In the genomic region with DNA sequence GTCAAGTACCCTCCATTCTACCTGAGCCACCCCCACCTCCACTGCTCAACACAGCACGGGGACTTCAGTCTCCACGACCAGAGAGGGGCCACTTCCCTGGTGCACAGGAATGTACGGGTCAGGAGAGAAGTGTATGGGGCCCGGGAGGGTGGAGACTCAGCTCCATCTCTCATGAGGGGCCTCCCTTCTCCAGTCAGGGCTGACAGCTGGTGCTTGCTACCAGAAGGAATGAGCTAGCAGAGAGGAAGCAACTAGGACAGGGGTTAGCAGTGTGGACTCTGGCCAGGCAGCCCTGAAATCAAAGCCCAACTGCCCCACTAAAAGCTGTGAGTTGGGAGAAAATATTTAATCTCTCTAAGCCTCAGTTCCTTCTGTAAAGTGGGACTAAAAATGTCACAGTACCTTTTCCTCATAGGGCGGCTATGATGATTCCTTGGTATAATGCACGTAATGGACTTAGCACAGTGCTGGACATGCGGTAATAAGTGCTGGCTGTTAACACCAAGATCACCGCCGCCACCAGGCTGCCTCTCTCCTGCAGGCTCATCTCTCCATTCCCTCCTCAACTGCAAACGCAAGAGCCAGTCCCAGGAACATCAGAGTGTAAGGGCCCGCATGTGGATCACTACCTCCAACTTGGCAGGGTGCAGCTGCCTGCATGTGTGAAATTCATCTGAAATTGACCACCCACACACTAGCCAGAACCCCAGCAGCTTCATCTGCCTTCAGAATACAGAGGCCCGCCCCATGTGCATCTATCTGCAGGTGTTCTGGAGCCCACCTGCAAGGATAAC, we compare ENCODE assay signal across 12 cellular contexts. TPM values are rescaled to one million over a fixed set of nuclear protein-coding genes. Genes with fewer than 3 reads are reported as not detected.
DNase-seq lines count a peak whose midpoint lies in the region; ATAC-seq and TF ChIP-seq lines count a peak whose summit lies in the region.
"Had no signal": no experiment of that assay in that cellular context is flagged by ENCODE, and none has a peak within 500 bp of the region (broad histone marks: within the 10 kb centered on the region; RNA-seq: fewer than 3 reads in every experiment).

No MANE protein-coding gene starts in this region.

- no peaks in the 10 kb centered on the region for H3K27me3 Mint-ChIP-seq in MCF 10A (ENCODE audit: insufficient read depth, unreplicated experiment)

- no TSS peak for BruUV-seq in MCF 10A (replicated peaks; lab: Mats Ljungman, UMichigan)

- no peak overlapping the region for H2BK120ac ChIP-seq in mesendoderm (ENCODE audit: low read depth, low read length)

- DNase-seq in HuH-7.5 (ENCODE audit: low spot score) (peak; percentile 47), MCF 10A (ENCODE audit: unreplicated experiment) (no peak), mesendoderm (no peak)
- DNase-seq in activated T-cell treated with anti-CD3 and anti-CD28 coated beads, Interleukin-2, amount 50 U/mL, for 48 hours, result no peak
- DNase-seq: head of caudate nucleus, NCI-H1105, NCI-H446 treated with DMSO at 0.1 percent for 48 hours, RPMI8226 had no signal

- H3K4me1 ChIP-seq in mesendoderm (ENCODE audit: control insufficient read depth, low read depth, low read length), result peaks cover 6% of the 10 kb centered on the region
- peaks cover 14 to 78% (median 60%) of the 10 kb centered on the region in 5 donors for H3K4me1 ChIP-seq in subcutaneous abdominal adipose tissue (ENCODE audit: control insufficient read depth in 5 of 5, insufficient read depth in 5 of 5, low read length in 5 of 5)

- no peak overlapping the region for H2AK5ac ChIP-seq in mesendoderm (ENCODE audit: low read length)

- WGBS in mesendoderm (ENCODE audit: extremely low coverage, insufficient coverage, low lambda C conversion rate), result no CpG with 5 or more reads among the region's 12 CpGs

- H3K9me3 Mint-ChIP-seq in MCF 10A (ENCODE audit: unreplicated experiment), result no peaks in the 10 kb centered on the region

- H3K4me1 Mint-ChIP-seq in MCF 10A (ENCODE audit: insufficient read depth, unreplicated experiment), result peaks cover 60% of the 10 kb centered on the region

- H3K4me3 ChIP-seq in mesendoderm (ENCODE audit: low read length), result no peak overlapping the region
- peak overlapping the region in 1 of 5 donors; percentile 37 for H3K4me3 ChIP-seq in subcutaneous abdominal adipose tissue (ENCODE audit: low read depth in 1 of 5, low read length in 5 of 5)
- H3K4me3 ChIP-seq: lung had no signal

- no peak overlapping the region for H4K5ac ChIP-seq in mesendoderm (ENCODE audit: low read length)

- no peak for TF ChIP-seq CTCF in MCF 10A (IDR thresholded peaks at IDR 0.05; ENCODE audit: unreplicated experiment)

- H3K18ac ChIP-seq in mesendoderm (ENCODE audit: low read length), result no peak overlapping the region

- H3K9ac ChIP-seq in mesendoderm (ENCODE audit: low read length), result no peak overlapping the region
- H3K9ac ChIP-seq in subcutaneous abdominal adipose tissue (ENCODE audit: low read length in 5 of 5), result peak overlapping the region in 1 of 5 donors; percentile 29

- no peak overlapping the region for H2BK15ac ChIP-seq in mesendoderm (replicated peaks; ENCODE audit: low read depth)

- POLR2A ChIA-PET in MCF 10A (lab: Yijun Ruan, JAX), result interaction anchor here (1.0 to 3.5 kb wide), 4 partner anchors 10 to 143 kb away, joined by 3 to 25 read pairs (median 6); no protein-coding TSS in a partner anchor

- H3K79me1 ChIP-seq in mesendoderm (ENCODE audit: low read length), result peaks cover 30% of the 10 kb centered on the region

- no peak overlapping the region for H4K8ac ChIP-seq in mesendoderm (ENCODE audit: low read depth, low read length)

- H3K27ac Mint-ChIP-seq in MCF 10A (ENCODE audit: low read depth, unreplicated experiment), result peak overlapping the region; percentile 64

- no peak overlapping the region for H3K4me2 ChIP-seq in mesendoderm (ENCODE audit: low read length)

- H3K4me3 Mint-ChIP-seq in MCF 10A (ENCODE audit: unreplicated experiment), result no peak overlapping the region

- peak overlapping the region; percentile 3 for H3K23ac ChIP-seq in mesendoderm (ENCODE audit: low read length)

- H3K27me3 ChIP-seq in mesendoderm (ENCODE audit: insufficient read depth, low read length, poor library complexity) (no peaks in the 10 kb centered on the region), subcutaneous abdominal adipose tissue (ENCODE audit: control insufficient read depth in 5 of 5, insufficient read depth in 4 of 5, low read length in 5 of 5) (no peaks in the 10 kb centered on the region)

- intact Hi-C loops in MCF 10A (cut with micrococcal nuclease), result no loop called here

- CTCF ChIA-PET in MCF 10A (lab: Yijun Ruan, JAX), result interaction anchor here (1.1 kb wide), 1 partner anchor 11 kb away, joined by 3 read pairs; no protein-coding TSS in a partner anchor

- H3K4ac ChIP-seq in mesendoderm (ENCODE audit: low read depth, low read length), result no peak overlapping the region

- H3K36me3 Mint-ChIP-seq in MCF 10A (ENCODE audit: insufficient read depth, unreplicated experiment), result peaks cover 26% of the 10 kb centered on the region

- H3K79me2 ChIP-seq in mesendoderm (ENCODE audit: control insufficient read depth, insufficient read depth, low read length), result peaks cover 92% of the 10 kb centered on the region

- H3K36me3 ChIP-seq in mesendoderm (ENCODE audit: control insufficient read depth, insufficient read depth, low read length) (no peaks in the 10 kb centered on the region), subcutaneous abdominal adipose tissue (ENCODE audit: control insufficient read depth in 5 of 5, insufficient read depth in 5 of 5, low read length in 5 of 5) (no peaks in the 10 kb centered on the region)

- no peak overlapping the region for H3K56ac ChIP-seq in mesendoderm (ENCODE audit: low read length)

- no peak overlapping the region for H2BK5ac ChIP-seq in mesendoderm (ENCODE audit: low read length)

- ATAC-seq in HG03280 (IDR thresholded peaks at IDR 0.05; ENCODE audit: unreplicated experiment) (no peak), GM21717 (IDR thresholded peaks at IDR 0.05; ENCODE audit: unreplicated experiment) (no peak)

- H3K27ac ChIP-seq in mesendoderm (ENCODE audit: low read depth, low read length) (no peak overlapping the region), subcutaneous abdominal adipose tissue (ENCODE audit: low read depth, low read length) (peak overlapping the region; percentile 50)

- H3K9me3 ChIP-seq in subcutaneous abdominal adipose tissue (ENCODE audit: control insufficient read depth in 5 of 5, low read length in 5 of 5), result no peaks in the 10 kb centered on the region

RNA-seq across cellular contexts. Expression of gene ACTN1, which starts 14.6 kb away (rescaled TPM):
- total RNA-seq in MCF 10A (2022), result 239 and 312 TPM in 2 replicates
- polyA plus RNA-seq in mesendoderm (2013, experiment 1 of 2), result 242 TPM
- 251 TPM for polyA plus RNA-seq in mesendoderm (2013, experiment 2 of 2)
